In the genomic region with DNA sequence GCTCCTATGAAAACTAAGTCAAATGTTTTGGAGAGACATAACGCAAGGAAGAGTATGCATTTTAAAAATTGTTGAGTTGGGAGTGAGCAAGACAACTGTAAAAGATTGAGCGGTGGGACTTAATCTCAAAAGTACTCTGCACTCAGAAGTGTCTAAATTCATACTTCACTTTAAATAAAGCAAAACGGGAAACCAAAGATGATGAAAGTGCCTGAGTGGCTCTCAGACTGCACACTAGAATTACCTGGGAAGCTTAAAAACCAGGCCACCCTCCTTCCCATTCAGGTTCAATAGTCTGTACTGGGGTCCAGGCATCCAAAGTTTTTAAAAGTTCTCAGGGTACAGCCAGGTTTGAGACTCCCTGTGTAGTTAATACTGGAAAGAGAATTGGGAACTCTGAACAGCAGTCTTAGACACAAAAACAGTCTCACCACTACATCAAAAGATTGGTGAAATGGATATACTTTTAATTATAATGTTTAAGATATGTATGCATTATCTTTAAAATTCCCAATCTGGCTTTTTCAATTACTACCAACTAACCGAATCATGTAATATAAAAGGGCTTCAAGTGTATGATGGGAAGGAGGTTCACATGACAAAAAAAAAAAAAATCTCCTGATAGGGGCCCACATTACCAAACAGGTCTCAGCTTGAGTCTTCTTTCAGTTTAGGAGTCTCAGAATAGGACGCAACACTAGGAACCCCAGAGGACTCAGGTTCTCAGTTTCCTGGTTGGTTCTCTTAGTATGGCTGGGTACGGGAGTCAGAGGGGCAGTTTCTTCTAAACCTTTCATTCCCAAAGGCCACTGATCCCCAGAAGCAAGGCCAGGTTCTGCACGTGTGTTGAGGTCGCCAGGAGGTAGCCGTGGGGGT, we compare ENCODE assay signal across 1 cellular context.
TF ChIP-seq lines count a peak whose summit lies in the region.

No MANE protein-coding gene starts in this region.

TF ChIP-seq in WTC11, 78 proteins besides CTCF, POLR2A, EP300 and RAD21 (continued from another document):
- TF ChIP-seq, protein P1, sequence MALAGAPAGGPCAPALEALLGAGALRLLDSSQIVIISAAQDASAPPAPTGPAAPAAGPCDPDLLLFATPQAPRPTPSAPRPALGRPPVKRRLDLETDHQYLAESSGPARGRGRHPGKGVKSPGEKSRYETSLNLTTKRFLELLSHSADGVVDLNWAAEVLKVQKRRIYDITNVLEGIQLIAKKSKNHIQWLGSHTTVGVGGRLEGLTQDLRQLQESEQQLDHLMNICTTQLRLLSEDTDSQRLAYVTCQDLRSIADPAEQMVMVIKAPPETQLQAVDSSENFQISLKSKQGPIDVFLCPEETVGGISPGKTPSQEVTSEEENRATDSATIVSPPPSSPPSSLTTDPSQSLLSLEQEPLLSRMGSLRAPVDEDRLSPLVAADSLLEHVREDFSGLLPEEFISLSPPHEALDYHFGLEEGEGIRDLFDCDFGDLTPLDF (CRISPR knock-in tag; IDR thresholded peaks at IDR 0.05): no peak
- TF ChIP-seq NR2C2 (CRISPR knock-in tag; IDR thresholded peaks at IDR 0.05): no peak
- no peak for TF ChIP-seq IRF1 (CRISPR knock-in tag; IDR thresholded peaks at IDR 0.05)
- no peak for TF ChIP-seq ZNF281 (CRISPR knock-in tag; IDR thresholded peaks at IDR 0.05)
- no peak for TF ChIP-seq USF1 (CRISPR knock-in tag; IDR thresholded peaks at IDR 0.05)
- no peak for TF ChIP-seq ZNF138 (CRISPR knock-in tag; conservative IDR thresholded peaks at IDR 0.05)
TF ChIP-seq in WTC11: peak in this region for 0.
